In the genomic region with DNA sequence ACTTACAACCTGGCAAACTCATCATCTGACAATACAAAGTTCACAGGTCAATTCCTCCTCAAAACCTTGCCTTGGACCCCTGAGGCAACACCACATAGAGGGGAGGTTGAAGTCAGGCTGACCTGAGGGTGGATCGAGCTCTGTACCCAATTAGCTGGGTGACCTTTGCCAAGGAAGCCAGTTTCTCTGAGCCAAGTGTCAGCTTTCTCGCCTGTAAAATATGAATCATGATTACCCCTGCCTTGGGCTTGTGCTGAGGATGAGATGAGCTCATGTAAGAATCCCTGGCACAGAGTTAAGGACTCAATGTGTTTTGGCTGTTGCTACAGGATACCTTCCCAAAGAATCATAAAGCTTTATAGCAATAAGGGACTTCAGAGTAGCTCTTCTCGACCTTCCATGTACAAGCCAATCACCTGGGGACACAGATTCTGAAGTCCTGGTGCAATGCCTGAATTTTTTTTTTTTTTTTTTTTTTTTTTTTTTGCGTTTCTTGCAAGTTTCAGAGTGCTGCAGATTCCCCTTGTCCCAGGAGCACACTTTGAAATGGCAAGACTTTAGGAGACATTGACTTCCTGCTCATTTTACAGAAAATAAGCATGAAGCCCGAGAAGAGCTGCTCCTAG, we compare ENCODE assay signal across 13 cellular contexts. TPM values are rescaled to one million over a fixed set of nuclear protein-coding genes. Genes with fewer than 3 reads are reported as not detected.
DNase-seq lines count a peak whose midpoint lies in the region; ATAC-seq and TF ChIP-seq lines count a peak whose summit lies in the region.
"Had no signal": no experiment of that assay in that cellular context is flagged by ENCODE, and none has a peak within 500 bp of the region (broad histone marks: within the 10 kb centered on the region; RNA-seq: fewer than 3 reads in every experiment).

No MANE protein-coding gene starts in this region.

- H3K36me3 ChIP-seq in heart left ventricle (no peaks in the 10 kb centered on the region), brain microvascular endothelial cell (replicated peaks) (no peaks in the 10 kb centered on the region), kidney epithelial cell (ENCODE audit: control insufficient read depth, insufficient read depth, low read length) (no peaks in the 10 kb centered on the region), uterus (no peaks in the 10 kb centered on the region), prostate gland (no peaks in the 10 kb centered on the region)
- H3K36me3 ChIP-seq: esophagus squamous epithelium, neutrophil had no signal

- TF ChIP-seq POLR2A in heart left ventricle (IDR thresholded peaks at IDR 0.05): no peak
- no peak for TF ChIP-seq POLR2A in uterus (IDR thresholded peaks at IDR 0.05)
- TF ChIP-seq POLR2A in prostate gland (IDR thresholded peaks at IDR 0.05): no peak

- peak overlapping the region in 1 of 12 donors; percentile 9 for H3K27ac ChIP-seq in heart left ventricle
- H3K27ac ChIP-seq in brain microvascular endothelial cell: no peak overlapping the region
- peak overlapping the region; percentile 74 to 76 for H3K27ac ChIP-seq in uterus
- H3K27ac ChIP-seq in prostate gland: no peak overlapping the region
- H3K27ac ChIP-seq: esophagus squamous epithelium, neutrophil had no signal

- in situ Hi-C loops in brain microvascular endothelial cell (cut with HindIII; ENCODE audit: low pct_ligation_motif_present, low sequenced_read_pairs): no loop called here

- ATAC-seq in left cardiac atrium: peak; percentile 39 to 94
- ATAC-seq in heart left ventricle: no peak
- no peak for ATAC-seq in HG02884 (IDR thresholded peaks at IDR 0.05; ENCODE audit: unreplicated experiment)
- ATAC-seq: activated naive CD8-positive, alpha-beta T cell treated with anti-CD3 and anti-CD28 coated beads, Interleukin-2, amount 50 U/mL, for 24 hours had no signal

- 53 to 60% (median 56%) methylated on average over 5 of the region's 5 CpGs for WGBS in heart left ventricle, 4 donors
- WGBS in prostate gland: 23% methylated on average over 5 of the region's 5 CpGs

- H3K9me3 ChIP-seq in heart left ventricle (peaks cover 0 to 7% (median 0%) of the 10 kb centered on the region in 12 donors), uterus (no peaks in the 10 kb centered on the region), prostate gland (no peaks in the 10 kb centered on the region)
- H3K9me3 ChIP-seq: esophagus squamous epithelium, neutrophil had no signal

- peaks cover 0 to 6% (median 0%) of the 10 kb centered on the region in 9 donors for H3K27me3 ChIP-seq in heart left ventricle
- no peaks in the 10 kb centered on the region for H3K27me3 ChIP-seq in brain microvascular endothelial cell (replicated peaks)
- no peaks in the 10 kb centered on the region for H3K27me3 ChIP-seq in kidney epithelial cell (ENCODE audit: control insufficient read depth, insufficient read depth, low read length)
- H3K27me3 ChIP-seq in uterus: no peaks in the 10 kb centered on the region
- no peaks in the 10 kb centered on the region for H3K27me3 ChIP-seq in prostate gland (replicated peaks; ENCODE audit: insufficient read depth)
- H3K27me3 ChIP-seq: esophagus squamous epithelium had no signal

- no peak overlapping the region for H3K4me3 ChIP-seq in heart left ventricle
- H3K4me3 ChIP-seq in brain microvascular endothelial cell (ENCODE audit: low read depth, low read length): no peak overlapping the region
- H3K4me3 ChIP-seq in kidney epithelial cell (ENCODE audit: low read depth, low read length): no peak overlapping the region
- H3K4me3 ChIP-seq in uterus: no peak overlapping the region
- no peak overlapping the region for H3K4me3 ChIP-seq in prostate gland
- H3K4me3 ChIP-seq: esophagus squamous epithelium had no signal

- intact Hi-C loops in left cardiac atrium (cut with DNase I): no loop called here
- intact Hi-C loops in heart left ventricle (cut with DNase I): loop anchor here in 1 of 10 donors (10.0 kb wide), 1 partner anchor 73 kb away; no protein-coding TSS in a partner anchor
- intact Hi-C loops in uterus (cut with DNase I; ENCODE audit: low total_unique reads): no loop called here
- intact Hi-C loops in prostate gland (cut with DNase I): no loop called here

- DNase-seq in left cardiac atrium: no peak
- DNase-seq in heart left ventricle: no peak
- DNase-seq in brain microvascular endothelial cell: peak; percentile 63
- peak; percentile 18 for DNase-seq in kidney epithelial cell (ENCODE audit: low read depth)
- DNase-seq in uterus: peak; percentile 61 to 75
- DNase-seq in prostate gland (ENCODE audit: low spot score): no peak
- DNase-seq in stimulated activated naive CD4-positive, alpha-beta T cell treated with Interleukin-2 at 50 U/mL for 16 hours (lab: John Stamatoyannopoulos, UW): no peak
- DNase-seq: activated naive CD8-positive, alpha-beta T cell treated with anti-CD3 and anti-CD28 coated beads, Interleukin-2, amount 50 U/mL, for 24 hours; esophagus squamous epithelium; NCI-H1694; stimulated activated CD4-positive, alpha-beta T cell treated with anti-CD3 and anti-CD28 coated beads, Interleukin-4, amount 100 ng/mL, for 24 hours had no signal

- H3K4me1 ChIP-seq in heart left ventricle: no peaks in the 10 kb centered on the region
- peaks cover 0 to 4% of the 10 kb centered on the region in 2 donors for H3K4me1 ChIP-seq in uterus
- H3K4me1 ChIP-seq in prostate gland (replicated peaks): no peaks in the 10 kb centered on the region

- TF ChIP-seq CTCF in heart left ventricle (IDR thresholded peaks at IDR 0.05) (no peak), brain microvascular endothelial cell (IDR thresholded peaks at IDR 0.05; ENCODE audit: low read depth, low read length, missing control alignments) (no peak), kidney epithelial cell (IDR thresholded peaks at IDR 0.05; ENCODE audit: insufficient read depth, low read length, poor library complexity, severe bottlenecking) (no peak), uterus (IDR thresholded peaks at IDR 0.05) (no peak), prostate gland (IDR thresholded peaks at IDR 0.05) (no peak)

RNA-seq across cellular contexts. Expression of gene CACUL1, which starts 43.5 kb away (rescaled TPM):
- 10 to 100 TPM; 25.1 to 26.1 TPM for total RNA-seq in left cardiac atrium
- total RNA-seq in heart left ventricle: 10 to 100 TPM; 18.8 to 38.7 (median 24.8) TPM
- polyA plus RNA-seq in heart left ventricle: 10 to 100 TPM in 1 of 2 donors, 1 to 10 TPM in 1; 4.6 to 10.9 TPM
- 34.1 and 35.0 TPM in 2 replicates for total RNA-seq in kidney epithelial cell
- total RNA-seq in uterus: 10 to 100 TPM; 24.8 to 61.0 (median 29.6) TPM
- total RNA-seq in prostate gland: 10 to 100 TPM; 23.7 to 38.1 TPM

Comparison
In these comparisons a context has a peak if more than half of its experiments do, and no peak if none do; other contexts are left out.
1. ATAC-seq: peak in left cardiac atrium (2 of 2); none in heart left ventricle (0 of 4) and HG02884 (single experiment).
2. DNase-seq: peak in brain microvascular endothelial cell (single experiment), kidney epithelial cell (single experiment) and uterus (2 of 2); none in left cardiac atrium (single experiment), heart left ventricle (0 of 5), prostate gland (single experiment) and stimulated activated naive CD4-positive, alpha-beta T cell treated with Interleukin-2 at 50 U/mL for 16 hours (single experiment).
3. H3K27ac ChIP-seq: peak in uterus (2 of 2); none in brain microvascular endothelial cell (single experiment) and prostate gland (0 of 2).